1 cellular context compared by ENCODE assay signal in genomic region chr4:1900624-1901023, GRCh38.
TF ChIP-seq lines count a peak whose summit lies in the region.

No MANE protein-coding gene starts in this region.

TF ChIP-seq in IMR-90, 13 proteins besides CTCF, POLR2A, EP300 and RAD21:
- TF ChIP-seq MXI1 (IDR thresholded peaks at IDR 0.05; ENCODE audit: borderline replicate concordance, low read depth, low read length) = no peak
- no peak for TF ChIP-seq FOS (IDR thresholded peaks at IDR 0.05; ENCODE audit: low read depth, low read length)
- no peak for TF ChIP-seq CEBPB (IDR thresholded peaks at IDR 0.05; ENCODE audit: low read depth, low read length)
- no peak for TF ChIP-seq RCOR1 (IDR thresholded peaks at IDR 0.05; ENCODE audit: insufficient replicate concordance, low read length)
- TF ChIP-seq, protein P1, sequence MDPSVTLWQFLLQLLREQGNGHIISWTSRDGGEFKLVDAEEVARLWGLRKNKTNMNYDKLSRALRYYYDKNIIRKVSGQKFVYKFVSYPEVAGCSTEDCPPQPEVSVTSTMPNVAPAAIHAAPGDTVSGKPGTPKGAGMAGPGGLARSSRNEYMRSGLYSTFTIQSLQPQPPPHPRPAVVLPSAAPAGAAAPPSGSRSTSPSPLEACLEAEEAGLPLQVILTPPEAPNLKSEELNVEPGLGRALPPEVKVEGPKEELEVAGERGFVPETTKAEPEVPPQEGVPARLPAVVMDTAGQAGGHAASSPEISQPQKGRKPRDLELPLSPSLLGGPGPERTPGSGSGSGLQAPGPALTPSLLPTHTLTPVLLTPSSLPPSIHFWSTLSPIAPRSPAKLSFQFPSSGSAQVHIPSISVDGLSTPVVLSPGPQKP (IDR thresholded peaks at IDR 0.05; ENCODE audit: borderline replicate concordance, low read depth, low read length) = no peak
- no peak for TF ChIP-seq MAFK (IDR thresholded peaks at IDR 0.05; ENCODE audit: low read depth, low read length)
- no peak for TF ChIP-seq SMC3 (IDR thresholded peaks at IDR 0.05; ENCODE audit: low read depth, low read length)
- TF ChIP-seq NFE2L2 (IDR thresholded peaks at IDR 0.05; ENCODE audit: low read depth, low read length) = no peak
- TF ChIP-seq, protein P2, sequence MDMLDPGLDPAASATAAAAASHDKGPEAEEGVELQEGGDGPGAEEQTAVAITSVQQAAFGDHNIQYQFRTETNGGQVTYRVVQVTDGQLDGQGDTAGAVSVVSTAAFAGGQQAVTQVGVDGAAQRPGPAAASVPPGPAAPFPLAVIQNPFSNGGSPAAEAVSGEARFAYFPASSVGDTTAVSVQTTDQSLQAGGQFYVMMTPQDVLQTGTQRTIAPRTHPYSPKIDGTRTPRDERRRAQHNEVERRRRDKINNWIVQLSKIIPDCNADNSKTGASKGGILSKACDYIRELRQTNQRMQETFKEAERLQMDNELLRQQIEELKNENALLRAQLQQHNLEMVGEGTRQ (IDR thresholded peaks at IDR 0.05; ENCODE audit: low read depth, low read length) = no peak
- TF ChIP-seq CHD1 (IDR thresholded peaks at IDR 0.05; ENCODE audit: low read depth, low read length) = no peak
- no peak for TF ChIP-seq MAZ (IDR thresholded peaks at IDR 0.05; ENCODE audit: borderline replicate concordance, low read depth, low read length)
- no peak for TF ChIP-seq BHLHE40 (IDR thresholded peaks at IDR 0.05; ENCODE audit: low read depth, low read length)
- no peak for TF ChIP-seq RFX5 (IDR thresholded peaks at IDR 0.05; ENCODE audit: low read depth, low read length)
